22 cellular contexts compared by ENCODE assay signal in genomic region chr6:108693406-108694154, GRCh38.
"Had no signal": no experiment of that assay in that cellular context is flagged by ENCODE, and none has a peak within 500 bp of the region (broad histone marks: within the 10 kb centered on the region; RNA-seq: fewer than 3 reads in every experiment).

No MANE protein-coding gene starts in this region.

- H3K4me3 Mint-ChIP-seq: activated CD4-positive, alpha-beta memory T cell treated with anti-CD3 and anti-CD28 coated beads, Interleukin-2, amount 10 ng/mL, durations not matched to agents 7 days and 5 days; activated CD4-positive, alpha-beta T cell treated with anti-CD3 and anti-CD28 coated beads for 36 hours; activated naive CD4-positive, alpha-beta T cell treated with anti-CD3 and anti-CD28 coated beads, Interleukin-2, amount 50 U/mL, for 24 hours; brain; IgD-negative memory B cell; T-cell had no signal

- H3K27me3 Mint-ChIP-seq: activated CD4-positive, alpha-beta memory T cell treated with anti-CD3 and anti-CD28 coated beads, Interleukin-2, amount 10 ng/mL, durations not matched to agents 7 days and 5 days; activated CD4-positive, alpha-beta T cell treated with anti-CD3 and anti-CD28 coated beads for 36 hours; activated naive CD4-positive, alpha-beta T cell treated with anti-CD3 and anti-CD28 coated beads, Interleukin-2, amount 50 U/mL, for 24 hours; brain; IgD-negative memory B cell; T-cell had no signal

- H3K27ac Mint-ChIP-seq: activated CD4-positive, alpha-beta memory T cell treated with anti-CD3 and anti-CD28 coated beads, Interleukin-2, amount 10 ng/mL, durations not matched to agents 7 days and 5 days; activated CD4-positive, alpha-beta T cell treated with anti-CD3 and anti-CD28 coated beads for 36 hours; activated naive CD4-positive, alpha-beta T cell treated with anti-CD3 and anti-CD28 coated beads, Interleukin-2, amount 50 U/mL, for 24 hours; brain; IgD-negative memory B cell; T-cell had no signal

- H3K27ac ChIP-seq: WERI-Rb-1 had no signal

- H3K9me3 Mint-ChIP-seq: activated CD4-positive, alpha-beta memory T cell treated with anti-CD3 and anti-CD28 coated beads, Interleukin-2, amount 10 ng/mL, durations not matched to agents 7 days and 5 days; activated naive CD4-positive, alpha-beta T cell treated with anti-CD3 and anti-CD28 coated beads, Interleukin-2, amount 50 U/mL, for 24 hours; brain; IgD-negative memory B cell; T-cell had no signal

- ATAC-seq: activated CD4-positive, alpha-beta T cell treated with anti-CD3 and anti-CD28 coated beads for 36 hours; PC-3; T-cell had no signal

- H3K36me3 ChIP-seq: WERI-Rb-1 had no signal

- H3K4me1 Mint-ChIP-seq: activated CD4-positive, alpha-beta memory T cell treated with anti-CD3 and anti-CD28 coated beads, Interleukin-2, amount 10 ng/mL, durations not matched to agents 7 days and 5 days; activated naive CD4-positive, alpha-beta T cell treated with anti-CD3 and anti-CD28 coated beads, Interleukin-2, amount 50 U/mL, for 24 hours; brain had no signal

- DNase-seq: activated CD4-positive, alpha-beta memory T cell treated with anti-CD3 and anti-CD28 coated beads, Interleukin-2, amount 10 ng/mL, durations not matched to agents 7 days and 5 days; activated CD4-positive, alpha-beta T cell treated with anti-CD3 and anti-CD28 coated beads for 36 hours; activated CD4-positive, alpha-beta T cell treated with anti-CD3 and anti-CD28 coated beads, Interleukin-2, amount 50 U/mL, for 1 hour; activated naive CD4-positive, alpha-beta T cell; activated T-cell treated with anti-CD3 and anti-CD28 coated beads for 4 hours; amniotic stem cell; cerebellar nuclear complex; KG1; MV-4-11; NCI-H1105; NCI-H1436 treated with DMSO at 0.1 percent for 48 hours; NCI-H187; NCI-H2081; NCI-H510A treated with DMSO at 0.1 percent for 48 hours; NCI-H69; PC-3; SIG-M5; T-cell; WERI-Rb-1 had no signal
